ENCODE assay signal across 33 cellular contexts in the genomic region with DNA sequence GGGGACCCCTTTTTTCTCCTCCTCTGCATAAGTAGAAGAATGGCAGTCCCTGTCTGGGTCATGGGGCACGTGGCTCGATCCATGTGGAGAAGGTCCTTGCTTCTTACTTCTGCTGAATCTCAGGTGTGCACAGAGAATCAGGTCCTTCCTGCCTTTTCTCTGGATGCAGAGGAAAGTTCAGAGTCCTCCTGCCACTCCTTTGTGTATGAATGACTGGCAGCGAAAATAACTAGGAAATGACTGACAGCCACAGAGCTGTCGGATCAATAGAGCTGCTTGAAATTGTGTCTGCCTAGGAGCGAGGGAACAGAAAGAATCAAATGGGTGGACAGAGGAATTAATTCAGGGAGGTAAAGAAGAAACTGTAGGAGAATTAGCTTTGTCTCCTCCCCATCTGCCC. TPM values are rescaled to one million over a fixed set of nuclear protein-coding genes. Genes with fewer than 3 reads are reported as not detected.
"Had no signal": no experiment of that assay in that cellular context is flagged by ENCODE, and none has a peak within 500 bp of the region (broad histone marks: within the 10 kb centered on the region; RNA-seq: fewer than 3 reads in every experiment).

No MANE protein-coding gene starts in this region.

- H3K4me1 ChIP-seq: esophagus muscularis mucosa, foreskin keratinocyte, gastrocnemius medialis had no signal

- H3K27me3 ChIP-seq: esophagus muscularis mucosa, gastrocnemius medialis had no signal

- H3K36me3 ChIP-seq: brain microvascular endothelial cell, esophagus muscularis mucosa, gastrocnemius medialis had no signal

- H3K27ac ChIP-seq: brain microvascular endothelial cell, esophagus muscularis mucosa, foreskin keratinocyte, gastrocnemius medialis had no signal

- H3K4me3 ChIP-seq: esophagus muscularis mucosa, gastrocnemius medialis had no signal

- DNase-seq: activated CD4-positive, alpha-beta memory T cell treated with anti-CD3 and anti-CD28 coated beads for 36 hours; activated CD4-positive, alpha-beta T cell treated with anti-CD3 and anti-CD28 coated beads for 36 hours; activated CD4-positive, alpha-beta T cell treated with anti-CD3 and anti-CD28 coated beads, Interleukin-2, amount 10 ng/mL, durations not matched to agents 24 days and 14 days; activated CD4-positive, CD25-positive, alpha-beta regulatory T cell; activated CD4-positive, CD25-positive, alpha-beta regulatory T cell treated with anti-CD3 and anti-CD28 coated beads, Interleukin-2, amount 50 U/mL, for 72 hours; activated CD8-positive, alpha-beta memory T cell treated with anti-CD3 and anti-CD28 coated beads, Interleukin-2, amount 10 ng/mL, durations not matched to agents 7 days and 5 days; activated CD8-positive, alpha-beta memory T cell treated with anti-CD3 and anti-CD28 coated beads, Interleukin-2, amount 50 U/mL, for 4 hours; activated CD8-positive, alpha-beta T cell treated with anti-CD3 and anti-CD28 coated beads, Interleukin-2, amount 10 ng/mL, durations not matched to agents 7 days and 5 days; activated effector memory CD4-positive, alpha-beta T cell treated with anti-CD3 and anti-CD28 coated beads, Interleukin-2, amount 50 U/mL, for 16 hours; activated naive CD4-positive, alpha-beta T cell treated with anti-CD3 and anti-CD28 coated beads, Interleukin-2, amount 50 U/mL, for 16 hours; activated T-cell treated with anti-CD3 and anti-CD28 coated beads, Interleukin-2, amount 50 U/mL, for 1 hour; activated T-cell treated with anti-CD3 and anti-CD28 coated beads, Interleukin-2, amount 50 U/mL, for 48 hours; amniotic stem cell; anterior cingulate cortex; brain microvascular endothelial cell; cortex of kidney; dermis blood vessel endothelial cell; effector CD4-positive, alpha-beta T cell; effector memory CD8-positive, alpha-beta T cell; erythroblast; foreskin keratinocyte; gastrocnemius medialis; T-helper 1 cell; T-helper 17 cell; T1000 had no signal

- ATAC-seq: activated CD4-positive, alpha-beta T cell treated with anti-CD3 and anti-CD28 coated beads for 36 hours; activated CD8-positive, alpha-beta memory T cell treated with anti-CD3 and anti-CD28 coated beads, Interleukin-2, amount 10 ng/mL, durations not matched to agents 7 days and 5 days; activated CD8-positive, alpha-beta T cell treated with anti-CD3 and anti-CD28 coated beads, Interleukin-2, amount 10 ng/mL, durations not matched to agents 7 days and 5 days; effector memory CD8-positive, alpha-beta T cell; foreskin keratinocyte; gastrocnemius medialis; T-helper 17 cell had no signal

- H3K9me3 ChIP-seq: esophagus muscularis mucosa, gastrocnemius medialis had no signal

RNA-seq across cellular contexts. Expression of a gene that starts 49.6 kb away (rescaled TPM):
- total RNA-seq: activated CD4-positive, alpha-beta memory T cell treated with anti-CD3 and anti-CD28 coated beads for 36 hours; activated CD4-positive, alpha-beta T cell treated with anti-CD3 and anti-CD28 coated beads for 36 hours; activated CD4-positive, alpha-beta T cell treated with anti-CD3 and anti-CD28 coated beads, Interleukin-2, amount 10 ng/mL, durations not matched to agents 24 days and 14 days; activated CD8-positive, alpha-beta memory T cell treated with anti-CD3 and anti-CD28 coated beads for 36 hours; activated CD8-positive, alpha-beta memory T cell treated with anti-CD3 and anti-CD28 coated beads, Interleukin-2, amount 10 ng/mL, durations not matched to agents 7 days and 5 days; activated CD8-positive, alpha-beta T cell treated with anti-CD3 and anti-CD28 coated beads, Interleukin-2, amount 10 ng/mL, durations not matched to agents 7 days and 5 days; activated T-helper 1 cell treated with anti-CD3 and anti-CD28 coated beads, Interleukin-12 subunit alpha, Interleukin-12 subunit beta, Interleukin-2, Interleukin-4 antibody, amounts not matched to agents 30 ng/mL and 10 ng/mL and 1 ng/mL, durations not matched to agents 14 hours and 24 hours and 36 hours; activated T-helper 2 cell treated with anti-CD3 and anti-CD28 coated beads, Interferon-gamma antibody, Interleukin-2, Interleukin-4, amounts not matched to agents 10 μg/mL and 5 μg/mL and 100 μg/mL, durations not matched to agents 14 hours and 24 hours and 36 hours; astrocyte; bronchial epithelial cell; cardiac septum; cerebellum; dermis blood vessel endothelial cell; esophagus muscularis mucosa; foreskin keratinocyte; gastrocnemius medialis; T-helper 17 cell had no signal
